In genomic region chr10:91345716-91346115, GRCh38 we compare ENCODE assay signal across 20 cellular contexts.
A peak's percentile ranks its signal among the peaks of the same experiment; 100 is the strongest.
DNase-seq lines count a peak whose midpoint lies in the region; ATAC-seq and TF ChIP-seq lines count a peak whose summit lies in the region.
"Had no signal": no experiment of that assay in that cellular context is flagged by ENCODE, and none has a peak within 500 bp of the region (broad histone marks: within the 10 kb centered on the region; RNA-seq: fewer than 3 reads in every experiment).

No MANE protein-coding gene starts in this region.

- H3K27ac ChIP-seq in osteoblast (ENCODE audit: low read depth, low read length) (no peak overlapping the region), spleen (no peak overlapping the region)
- H3K27ac ChIP-seq: A549, SJSA1 had no signal

- no peak overlapping the region for H2AFZ ChIP-seq in osteoblast (ENCODE audit: low read length)

- no peaks in the 10 kb centered on the region for H4K20me1 ChIP-seq in osteoblast (ENCODE audit: insufficient read depth, low read length)

- no peak overlapping the region for H3K4me2 ChIP-seq in osteoblast (ENCODE audit: insufficient read depth, low read length)
- H3K4me2 ChIP-seq: A549 had no signal

- H3K9me3 ChIP-seq in osteoblast (ENCODE audit: low read depth, low read length) (no peaks in the 10 kb centered on the region), spleen (no peaks in the 10 kb centered on the region)
- H3K9me3 ChIP-seq: A549, MG63, SJSA1 had no signal

- TF ChIP-seq POLR2A in spleen (IDR thresholded peaks at IDR 0.05) = no peak

- H3K27ac Mint-ChIP-seq in chondrocyte (ENCODE audit: unreplicated experiment) = peak overlapping the region; percentile 9
- H3K27ac Mint-ChIP-seq: CD4-positive, CD25-positive, alpha-beta regulatory T cell had no signal

- H3K4me3 ChIP-seq in osteoblast (ENCODE audit: insufficient read depth, low read length) (no peak overlapping the region), spleen (no peak overlapping the region)
- H3K4me3 ChIP-seq: A549, MG63, SJSA1 had no signal

- H3K4me3 Mint-ChIP-seq in chondrocyte (ENCODE audit: unreplicated experiment) = no peak overlapping the region
- H3K4me3 Mint-ChIP-seq: CD4-positive, CD25-positive, alpha-beta regulatory T cell had no signal

- H3K79me2 ChIP-seq in osteoblast (ENCODE audit: insufficient read depth, low read length) = no peaks in the 10 kb centered on the region

- H3K4me1 Mint-ChIP-seq in chondrocyte (ENCODE audit: low read depth) = peaks cover 53% of the 10 kb centered on the region
- H3K4me1 Mint-ChIP-seq: CD4-positive, CD25-positive, alpha-beta regulatory T cell had no signal

- H3K36me3 Mint-ChIP-seq in chondrocyte (ENCODE audit: low read depth) = no peaks in the 10 kb centered on the region
- H3K36me3 Mint-ChIP-seq: CD4-positive, CD25-positive, alpha-beta regulatory T cell had no signal

- ATAC-seq in HG03521 (IDR thresholded peaks at IDR 0.05; ENCODE audit: unreplicated experiment) = no peak
- ATAC-seq: A549, Right ventricle myocardium inferior had no signal

- H3K36me3 ChIP-seq in osteoblast (ENCODE audit: insufficient read depth, low read length) (no peaks in the 10 kb centered on the region), spleen (no peaks in the 10 kb centered on the region)
- H3K36me3 ChIP-seq: MG63, SJSA1 had no signal

- H3K9me3 Mint-ChIP-seq in chondrocyte (ENCODE audit: low read depth) = peaks cover 6% of the 10 kb centered on the region
- H3K9me3 Mint-ChIP-seq: CD4-positive, CD25-positive, alpha-beta regulatory T cell had no signal

- H3K27me3 ChIP-seq in osteoblast (ENCODE audit: insufficient read depth, low read length) (no peaks in the 10 kb centered on the region), spleen (replicated peaks in 1 of 7) (no peaks in the 10 kb centered on the region)
- H3K27me3 ChIP-seq: MG63, SJSA1 had no signal

- no peaks in the 10 kb centered on the region for H3K27me3 Mint-ChIP-seq in chondrocyte (ENCODE audit: low read depth)
- H3K27me3 Mint-ChIP-seq: CD4-positive, CD25-positive, alpha-beta regulatory T cell had no signal

- TF ChIP-seq CTCF in chondrocyte (IDR thresholded peaks at IDR 0.05) (no peak), osteoblast (IDR thresholded peaks at IDR 0.05; ENCODE audit: extremely low read depth, low read depth, low read length) (no peak), spleen (IDR thresholded peaks at IDR 0.05 in 8 of 11, conservative IDR thresholded peaks at IDR 0.05 in 3 of 11) (no peak)

- H3K4me1 ChIP-seq in osteoblast (ENCODE audit: insufficient read depth, low read length) (peaks cover 50% of the 10 kb centered on the region), spleen (no peaks in the 10 kb centered on the region)

- peak; percentile 53 for DNase-seq in ELR (ENCODE audit: low read depth)
- DNase-seq in LHCN-M2 (ENCODE audit: low read depth) = peak; percentile 18
- no peak for DNase-seq in chondrocyte (ENCODE audit: low spot score)
- DNase-seq in osteoblast (ENCODE audit: insufficient read length, low spot score, missing footprints) = peak; percentile 65
- no peak for DNase-seq in spleen
- DNase-seq in amygdala (lab: John Stamatoyannopoulos, UW) = no peak
- DNase-seq: CD4-positive, CD25-positive, alpha-beta regulatory T cell; DMS 273 treated with DMSO at 0.1 percent for 48 hours; DMS79 treated with DMSO at 0.1 percent for 48 hours; Karpas-422; MG63; NCI-H1417 treated with DMSO at 0.1 percent for 48 hours; NCI-H187; NCI-H446 treated with DMSO at 0.1 percent for 48 hours; NCI-H526 treated with DMSO at 0.1 percent for 48 hours; OCI-M1 had no signal

- intact Hi-C loops in spleen (cut with DNase I; ENCODE audit: low total_unique reads) = no loop called here

- 81 to 95% (median 88%) methylated on average over 2 of the region's 2 CpGs for WGBS in spleen, 5 donors

Comparison
In these comparisons a context has a peak if more than half of its experiments do, and no peak if none do; other contexts are left out.
1. DNase-seq: peak in ELR (single experiment), LHCN-M2 (single experiment) and osteoblast (single experiment); none in chondrocyte (single experiment), spleen (single experiment) and amygdala (0 of 56).